ENCODE assay signal across 31 cellular contexts in the genomic region with DNA sequence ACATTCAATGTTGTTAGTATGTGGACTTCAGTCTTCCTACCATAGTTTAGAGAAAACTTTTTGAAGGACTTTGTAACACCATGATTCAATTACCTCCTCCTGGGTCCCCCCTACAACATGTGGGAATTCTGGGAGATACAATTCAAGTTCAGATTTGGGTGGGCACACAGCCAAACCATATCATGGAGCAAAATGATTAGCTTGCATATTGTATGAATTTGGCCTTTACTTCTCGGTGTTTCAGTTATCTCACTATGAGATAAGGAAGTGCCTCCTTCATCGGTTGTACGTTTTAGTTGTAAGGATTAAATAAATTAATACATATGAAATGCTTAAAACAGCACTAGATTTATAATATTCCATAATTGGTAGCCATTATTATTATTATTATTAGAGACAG.
"Had no signal": no experiment of that assay in that cellular context is flagged by ENCODE, and none has a peak within 500 bp of the region (broad histone marks: within the 10 kb centered on the region; RNA-seq: fewer than 3 reads in every experiment).

No MANE protein-coding gene starts in this region.

- H3K9me3 ChIP-seq: ovary, psoas muscle, spleen, suprapubic skin, testis, tibial artery, transverse colon, upper lobe of right lung, uterus had no signal

- H3K9me3 Mint-ChIP-seq: natural killer cell, nephron, neural progenitor cell, type B pancreatic cell had no signal

- H3K36me3 ChIP-seq: neural progenitor cell, ovary, suprapubic skin, tibial artery, transverse colon, upper lobe of right lung, uterus had no signal

- H2AFZ ChIP-seq: neural progenitor cell, parathyroid adenoma had no signal

- H3K4me2 ChIP-seq: neural progenitor cell, smooth muscle cell had no signal

- DNase-seq: natural killer cell; occipital lobe; ovary; posterior cingulate gyrus; psoas muscle; right cardiac atrium; spleen; stimulated activated CD4-positive, alpha-beta T cell treated with anti-CD3 and anti-CD28 coated beads, Interleukin-12 subunit alpha, Interleukin-12 subunit beta, amount 100 ng/mL, for 4 hours; stimulated activated CD4-positive, alpha-beta T cell treated with anti-CD3 and anti-CD28 coated beads, Interleukin-1b, Interleukin-23, amount 100 ng/mL, for 48 hours; stimulated activated CD4-positive, alpha-beta T cell treated with anti-CD3 and anti-CD28 coated beads, Interleukin-4, amount 100 ng/mL, for 1 hour; stimulated activated CD4-positive, alpha-beta T cell treated with anti-CD3 and anti-CD28 coated beads, Interleukin-4, amount 100 ng/mL, for 4 hours; stimulated activated CD8-positive, alpha-beta memory T cell treated with anti-CD3 and anti-CD28 coated beads, Interleukin-4, amount 100 ng/mL, for 48 hours; stimulated activated naive CD4-positive, alpha-beta T cell; stimulated activated naive CD8-positive, alpha-beta T cell treated with anti-CD3 and anti-CD28 coated beads, Interleukin-15, amount 100 ng/mL, for 72 hours; stimulated activated naive CD8-positive, alpha-beta T cell treated with anti-CD3 and anti-CD28 coated beads, Interleukin-15, Interleukin-2, amounts not matched to agents 100 U/mL and 50 U/mL, for 24 hours; substantia nigra; testis; tibial artery; transverse colon; upper lobe of right lung; uterus had no signal

- H3K79me2 ChIP-seq: parathyroid adenoma had no signal

- H3K27me3 Mint-ChIP-seq: progenitor cell of endocrine pancreas; stimulated activated memory B cell treated with anti-CD40 and anti-IgM and Interleukin-4, amounts not matched to agents 10 μg/mL and 1 μg/mL and 100 μg/mL, for 72 hours; stimulated activated naive CD8-positive, alpha-beta T cell treated with anti-CD3 and anti-CD28 coated beads, Interleukin-15, amount 100 ng/mL, for 72 hours had no signal

- H3K36me3 Mint-ChIP-seq: natural killer cell, neural progenitor cell had no signal

- H3K4me1 Mint-ChIP-seq: natural killer cell; stimulated activated memory B cell treated with anti-CD40 and anti-IgM and Interleukin-4, amounts not matched to agents 10 μg/mL and 1 μg/mL and 100 μg/mL, for 72 hours had no signal

- H3K27me3 ChIP-seq: neural progenitor cell, ovary, spleen, suprapubic skin, testis, tibial artery, transverse colon, upper lobe of right lung, uterus had no signal

- H3K4me3 ChIP-seq: neural progenitor cell, ovary, psoas muscle, skin epidermis, smooth muscle cell, spleen, suprapubic skin, testis, tibial artery, transverse colon, upper lobe of right lung, uterus had no signal

- H3K27ac ChIP-seq: neural progenitor cell, ovary, parathyroid adenoma, psoas muscle, skin epidermis, spleen, suprapubic skin, testis, tibial artery, transverse colon, upper lobe of right lung, uterus had no signal

- ATAC-seq: natural killer cell; psoas muscle; right cardiac atrium; sciatic nerve; stimulated activated memory B cell treated with anti-CD40 and anti-IgM and Interleukin-4, amounts not matched to agents 10 μg/mL and 1 μg/mL and 100 μg/mL, for 72 hours; stimulated activated naive CD8-positive, alpha-beta T cell treated with anti-CD3 and anti-CD28 coated beads, Interleukin-15, amount 100 ng/mL, for 72 hours; stimulated activated naive CD8-positive, alpha-beta T cell treated with anti-CD3 and anti-CD28 coated beads, Interleukin-15, Interleukin-2, amounts not matched to agents 100 U/mL and 50 U/mL, for 24 hours; upper lobe of right lung had no signal

- H3K27ac Mint-ChIP-seq: natural killer cell; neural progenitor cell; stimulated activated memory B cell treated with anti-CD40 and anti-IgM and Interleukin-4, amounts not matched to agents 10 μg/mL and 1 μg/mL and 100 μg/mL, for 72 hours; stimulated activated naive CD8-positive, alpha-beta T cell treated with anti-CD3 and anti-CD28 coated beads, Interleukin-15, amount 100 ng/mL, for 72 hours; type B pancreatic cell had no signal

- H3K4me3 Mint-ChIP-seq: natural killer cell; nephron; neural progenitor cell; stimulated activated memory B cell treated with anti-CD40 and anti-IgM and Interleukin-4, amounts not matched to agents 10 μg/mL and 1 μg/mL and 100 μg/mL, for 72 hours; stimulated activated naive CD8-positive, alpha-beta T cell treated with anti-CD3 and anti-CD28 coated beads, Interleukin-15, amount 100 ng/mL, for 72 hours; type B pancreatic cell had no signal

- H3K9ac ChIP-seq: neural progenitor cell, parathyroid adenoma had no signal

- H3K4me1 ChIP-seq: neural progenitor cell, parathyroid adenoma, psoas muscle, spleen, suprapubic skin, tibial artery, transverse colon, upper lobe of right lung, uterus had no signal
